1 cellular context compared by ENCODE assay signal in genomic region chr1:26387447-26387846, GRCh38.
A peak's percentile ranks its signal among the peaks of the same experiment; 100 is the strongest.
TF ChIP-seq lines count a peak whose summit lies in the region.

No MANE protein-coding gene starts in this region.

TF ChIP-seq in HEK293, 187 proteins besides CTCF, POLR2A, EP300 and RAD21 (continued from another document and continues in another):
- TF ChIP-seq, protein P1, sequence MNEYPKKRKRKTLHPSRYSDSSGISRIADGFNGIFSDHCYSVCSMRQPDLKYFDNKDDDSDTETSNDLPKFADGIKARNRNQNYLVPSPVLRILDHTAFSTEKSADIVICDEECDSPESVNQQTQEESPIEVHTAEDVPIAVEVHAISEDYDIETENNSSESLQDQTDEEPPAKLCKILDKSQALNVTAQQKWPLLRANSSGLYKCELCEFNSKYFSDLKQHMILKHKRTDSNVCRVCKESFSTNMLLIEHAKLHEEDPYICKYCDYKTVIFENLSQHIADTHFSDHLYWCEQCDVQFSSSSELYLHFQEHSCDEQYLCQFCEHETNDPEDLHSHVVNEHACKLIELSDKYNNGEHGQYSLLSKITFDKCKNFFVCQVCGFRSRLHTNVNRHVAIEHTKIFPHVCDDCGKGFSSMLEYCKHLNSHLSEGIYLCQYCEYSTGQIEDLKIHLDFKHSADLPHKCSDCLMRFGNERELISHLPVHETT (tag by site-specific recombination; IDR thresholded peaks at IDR 0.05): peak; percentile 85
- TF ChIP-seq REPIN1 (tag by site-specific recombination; IDR thresholded peaks at IDR 0.05; ENCODE audit: low read depth) (no peak), ZNF555 (tag by site-specific recombination; conservative IDR thresholded peaks at IDR 0.05) (no peak), GLI2 (tag by site-specific recombination; IDR thresholded peaks at IDR 0.05; ENCODE audit: borderline replicate concordance, low read depth) (no peak), SCRT2 (tag by site-specific recombination; IDR thresholded peaks at IDR 0.05) (no peak; the same call in 1 of the 2 replicates), HOXA7 (CRISPR knock-in tag; IDR thresholded peaks at IDR 0.05; ENCODE audit: borderline replicate concordance) (no peak), ZNF561 (tag by site-specific recombination; IDR thresholded peaks at IDR 0.05; ENCODE audit: borderline replicate concordance) (no peak), MZF1 (tag by site-specific recombination; IDR thresholded peaks at IDR 0.05; ENCODE audit: borderline replicate concordance) (no peak), SALL2 (tag by site-specific recombination; IDR thresholded peaks at IDR 0.05; ENCODE audit: borderline replicate concordance) (no peak), SP7 (tag by site-specific recombination; IDR thresholded peaks at IDR 0.05) (peak; percentile 97), PRDM4 (tag by site-specific recombination; IDR thresholded peaks at IDR 0.05) (no peak), ZNF785 (tag by site-specific recombination; IDR thresholded peaks at IDR 0.05) (no peak), KLF17 (tag by site-specific recombination; IDR thresholded peaks at IDR 0.05) (peak; percentile 87), ZNF629 (tag by site-specific recombination; IDR thresholded peaks at IDR 0.05) (peak; percentile 95), ZSCAN18 (tag by site-specific recombination; IDR thresholded peaks at IDR 0.05) (no peak), ZNF76 (tag by site-specific recombination; IDR thresholded peaks at IDR 0.05; ENCODE audit: borderline replicate concordance, low read depth) (no peak; the same call in 1 of the 2 replicates), ZNF558 (tag by site-specific recombination; IDR thresholded peaks at IDR 0.05) (no peak), ZBTB21 (tag by site-specific recombination; IDR thresholded peaks at IDR 0.05) (0 out of 2 replicates have a peak, but pooled peaks have one; percentile 38), ZEB2 (tag by site-specific recombination; IDR thresholded peaks at IDR 0.05) (peak; percentile 86), ZFHX2 (tag by site-specific recombination; conservative IDR thresholded peaks at IDR 0.05) (peak; percentile 93), REST (tag by site-specific recombination; IDR thresholded peaks at IDR 0.05) (no peak), TCF7L2 (IDR thresholded peaks at IDR 0.05; ENCODE audit: borderline replicate concordance, low read depth, low read length) (no peak), ZNF660 (tag by site-specific recombination; IDR thresholded peaks at IDR 0.05) (0 out of 2 replicates have a peak, but pooled peaks have one; percentile 60), WT1 (tag by site-specific recombination; IDR thresholded peaks at IDR 0.05) (peak; percentile 67), KLF8 (tag by site-specific recombination; IDR thresholded peaks at IDR 0.05) (peak; percentile 89), GLI4 (tag by site-specific recombination; IDR thresholded peaks at IDR 0.05) (no peak), ZNF549 (tag by site-specific recombination; IDR thresholded peaks at IDR 0.05) (no peak), ZBTB7A (tag by site-specific recombination; IDR thresholded peaks at IDR 0.05; ENCODE audit: low read depth) (no peak), ZNF112 (tag by site-specific recombination; IDR thresholded peaks at IDR 0.05) (no peak), SP3 (tag by site-specific recombination; IDR thresholded peaks at IDR 0.05) (no peak), OVOL3 (tag by site-specific recombination; IDR thresholded peaks at IDR 0.05) (no peak), ZFP37 (tag by site-specific recombination; IDR thresholded peaks at IDR 0.05) (peak; percentile 65; the same call in 1 of the 2 replicates), ZNF366 (tag by site-specific recombination; conservative IDR thresholded peaks at IDR 0.05) (peak; percentile 57), ZNF114 (tag by site-specific recombination; IDR thresholded peaks at IDR 0.05) (no peak)
- TF ChIP-seq, protein P2, sequence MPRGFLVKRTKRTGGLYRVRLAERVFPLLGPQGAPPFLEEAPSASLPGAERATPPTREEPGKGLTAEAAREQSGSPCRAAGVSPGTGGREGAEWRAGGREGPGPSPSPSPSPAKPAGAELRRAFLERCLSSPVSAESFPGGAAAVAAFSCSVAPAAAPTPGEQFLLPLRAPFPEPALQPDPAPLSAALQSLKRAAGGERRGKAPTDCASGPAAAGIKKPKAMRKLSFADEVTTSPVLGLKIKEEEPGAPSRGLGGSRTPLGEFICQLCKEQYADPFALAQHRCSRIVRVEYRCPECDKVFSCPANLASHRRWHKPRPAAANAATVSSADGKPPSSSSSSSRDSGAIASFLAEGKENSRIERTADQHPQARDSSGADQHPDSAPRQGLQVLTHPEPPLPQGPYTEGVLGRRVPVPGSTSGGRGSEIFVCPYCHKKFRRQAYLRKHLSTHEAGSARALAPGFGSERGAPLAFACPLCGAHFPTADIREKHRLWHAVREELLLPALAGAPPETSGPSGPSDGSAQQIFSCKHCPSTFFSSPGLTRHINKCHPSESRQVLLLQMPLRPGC (tag by site-specific recombination; IDR thresholded peaks at IDR 0.05): peak; percentile 47; the same call in 1 of the 2 replicates
- TF ChIP-seq, protein P3, sequence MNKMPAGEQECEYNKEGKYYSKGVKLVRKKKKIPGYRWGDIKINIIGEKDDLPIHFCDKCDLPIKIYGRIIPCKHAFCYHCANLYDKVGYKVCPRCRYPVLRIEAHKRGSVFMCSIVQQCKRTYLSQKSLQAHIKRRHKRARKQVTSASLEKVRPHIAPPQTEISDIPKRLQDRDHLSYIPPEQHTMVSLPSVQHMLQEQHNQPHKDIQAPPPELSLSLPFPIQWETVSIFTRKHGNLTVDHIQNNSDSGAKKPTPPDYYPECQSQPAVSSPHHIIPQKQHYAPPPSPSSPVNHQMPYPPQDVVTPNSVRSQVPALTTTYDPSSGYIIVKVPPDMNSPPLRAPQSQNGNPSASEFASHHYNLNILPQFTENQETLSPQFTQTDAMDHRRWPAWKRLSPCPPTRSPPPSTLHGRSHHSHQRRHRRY (tag by site-specific recombination; IDR thresholded peaks at IDR 0.05): no peak
- TF ChIP-seq, protein P4, sequence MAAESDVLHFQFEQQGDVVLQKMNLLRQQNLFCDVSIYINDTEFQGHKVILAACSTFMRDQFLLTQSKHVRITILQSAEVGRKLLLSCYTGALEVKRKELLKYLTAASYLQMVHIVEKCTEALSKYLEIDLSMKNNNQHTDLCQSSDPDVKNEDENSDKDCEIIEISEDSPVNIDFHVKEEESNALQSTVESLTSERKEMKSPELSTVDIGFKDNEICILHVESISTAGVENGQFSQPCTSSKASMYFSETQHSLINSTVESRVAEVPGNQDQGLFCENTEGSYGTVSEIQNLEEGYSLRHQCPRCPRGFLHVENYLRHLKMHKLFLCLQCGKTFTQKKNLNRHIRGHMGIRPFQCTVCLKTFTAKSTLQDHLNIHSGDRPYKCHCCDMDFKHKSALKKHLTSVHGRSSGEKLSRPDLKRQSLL (tag by site-specific recombination; IDR thresholded peaks at IDR 0.05): no peak
- TF ChIP-seq, protein P5, sequence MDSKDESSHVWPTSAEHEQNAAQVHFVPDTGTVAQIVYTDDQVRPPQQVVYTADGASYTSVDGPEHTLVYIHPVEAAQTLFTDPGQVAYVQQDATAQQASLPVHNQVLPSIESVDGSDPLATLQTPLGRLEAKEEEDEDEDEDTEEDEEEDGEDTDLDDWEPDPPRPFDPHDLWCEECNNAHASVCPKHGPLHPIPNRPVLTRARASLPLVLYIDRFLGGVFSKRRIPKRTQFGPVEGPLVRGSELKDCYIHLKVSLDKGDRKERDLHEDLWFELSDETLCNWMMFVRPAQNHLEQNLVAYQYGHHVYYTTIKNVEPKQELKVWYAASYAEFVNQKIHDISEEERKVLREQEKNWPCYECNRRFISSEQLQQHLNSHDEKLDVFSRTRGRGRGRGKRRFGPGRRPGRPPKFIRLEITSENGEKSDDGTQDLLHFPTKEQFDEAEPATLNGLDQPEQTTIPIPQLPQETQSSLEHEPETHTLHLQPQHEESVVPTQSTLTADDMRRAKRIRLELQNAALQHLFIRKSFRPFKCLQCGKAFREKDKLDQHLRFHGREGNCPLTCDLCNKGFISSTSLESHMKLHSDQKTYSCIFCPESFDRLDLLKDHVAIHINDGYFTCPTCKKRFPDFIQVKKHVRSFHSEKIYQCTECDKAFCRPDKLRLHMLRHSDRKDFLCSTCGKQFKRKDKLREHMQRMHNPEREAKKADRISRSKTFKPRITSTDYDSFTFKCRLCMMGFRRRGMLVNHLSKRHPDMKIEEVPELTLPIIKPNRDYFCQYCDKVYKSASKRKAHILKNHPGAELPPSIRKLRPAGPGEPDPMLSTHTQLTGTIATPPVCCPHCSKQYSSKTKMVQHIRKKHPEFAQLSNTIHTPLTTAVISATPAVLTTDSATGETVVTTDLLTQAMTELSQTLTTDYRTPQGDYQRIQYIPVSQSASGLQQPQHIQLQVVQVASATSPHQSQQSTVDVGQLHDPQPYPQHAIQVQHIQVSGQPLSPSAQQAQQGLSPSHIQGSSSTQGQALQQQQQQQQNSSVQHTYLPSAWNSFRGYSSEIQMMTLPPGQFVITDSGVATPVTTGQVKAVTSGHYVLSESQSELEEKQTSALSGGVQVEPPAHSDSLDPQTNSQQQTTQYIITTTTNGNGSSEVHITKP (tag by site-specific recombination; IDR thresholded peaks at IDR 0.05): peak; percentile 57
